20 cellular contexts compared by ENCODE assay signal in the genomic region with DNA sequence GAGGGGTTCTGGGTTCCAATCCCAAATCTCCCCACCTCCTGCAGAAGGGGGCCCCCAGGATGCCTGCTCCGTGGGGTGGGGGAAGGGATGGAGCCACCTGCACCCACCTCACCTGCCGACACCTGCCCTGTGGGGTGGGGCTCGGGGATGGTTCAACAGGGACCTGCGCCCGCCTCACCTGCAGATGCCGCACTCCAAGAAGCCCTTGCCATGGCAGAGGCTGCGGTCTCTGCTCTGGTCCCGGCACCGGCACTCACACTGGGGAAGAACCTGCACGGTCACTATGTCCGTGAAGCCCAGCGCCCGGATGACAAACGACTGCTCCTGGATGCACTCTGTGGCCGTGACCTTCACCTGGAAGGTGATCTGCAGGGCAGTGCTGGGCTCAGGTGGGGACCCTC. TPM values are rescaled to one million over a fixed set of nuclear protein-coding genes. Genes with fewer than 3 reads are reported as not detected.
DNase-seq lines count a peak whose midpoint lies in the region; ATAC-seq and TF ChIP-seq lines count a peak whose summit lies in the region.
"Had no signal": no experiment of that assay in that cellular context is flagged by ENCODE, and none has a peak within 500 bp of the region (broad histone marks: within the 10 kb centered on the region; RNA-seq: fewer than 3 reads in every experiment).

No MANE protein-coding gene starts in this region.

- H3K9me3 ChIP-seq in CD4-positive, alpha-beta T cell (ENCODE audit: control insufficient read depth, low read length): no peaks in the 10 kb centered on the region
- H3K9me3 ChIP-seq in SJSA1 (replicated peaks) (no peaks in the 10 kb centered on the region), right cardiac atrium (ENCODE audit: control insufficient read depth, low read length) (no peaks in the 10 kb centered on the region), neuronal stem cell (replicated peaks in 1 of 2; ENCODE audit: control insufficient read depth in 2 of 2, insufficient read depth in 1 of 2, low read depth in 1 of 2, low read length in 2 of 2) (peaks cover 0 to 3% of the 10 kb centered on the region in 2 donors)

- H3K9ac ChIP-seq in neuronal stem cell (ENCODE audit: low read depth, low read length, poor library complexity): no peak overlapping the region

- no peak overlapping the region for H3K4me2 ChIP-seq in neuronal stem cell (ENCODE audit: insufficient read depth, low read length, poor library complexity, severe bottlenecking)

- H4K91ac ChIP-seq in neuronal stem cell (ENCODE audit: low read depth, low read length, poor library complexity): no peak overlapping the region

- CTCF ChIA-PET in CD4-positive, alpha-beta T cell (lab: Charles Lee): interaction anchor here (0.8 to 5.3 kb wide), 5 partner anchors 16 to 48 kb away, joined by 3 to 56 read pairs (median 4); a partner anchor contains a TSS

- H3K4ac ChIP-seq in neuronal stem cell (ENCODE audit: low read length): no peak overlapping the region

- peak overlapping the region; percentile 46 for H2BK15ac ChIP-seq in neuronal stem cell (ENCODE audit: low read length)

- no peaks in the 10 kb centered on the region for H3K9me3 Mint-ChIP-seq in CD4-positive, alpha-beta T cell
- H3K9me3 Mint-ChIP-seq: CD8-positive, alpha-beta T cell; H9 had no signal

- intact Hi-C loops in CD4-positive, alpha-beta T cell (cut with DNase I, micrococcal nuclease): loop anchor here (1.0 to 2.0 kb wide), 3 partner anchors 19 to 91 kb away; no protein-coding TSS in a partner anchor
- intact Hi-C loops in right cardiac atrium (cut with DNase I): loop anchor here in 1 of 4 donors (5.0 kb wide), 1 partner anchor 41 kb away; no protein-coding TSS in a partner anchor

- H4K8ac ChIP-seq in neuronal stem cell (ENCODE audit: low read depth, low read length): no peak overlapping the region

- no peak overlapping the region for H2BK12ac ChIP-seq in neuronal stem cell (ENCODE audit: low read length)

- no peak overlapping the region for H2BK5ac ChIP-seq in neuronal stem cell (ENCODE audit: low read length)

- TF ChIP-seq CTCF in CD4-positive, alpha-beta T cell (IDR thresholded peaks at IDR 0.05): no peak
- TF ChIP-seq CTCF in foreskin fibroblast (IDR thresholded peaks at IDR 0.05; ENCODE audit: low read depth, low read length): no peak

- no peak overlapping the region for H3K18ac ChIP-seq in neuronal stem cell (ENCODE audit: low read length)

- no peaks in the 10 kb centered on the region for H3K27me3 Mint-ChIP-seq in CD4-positive, alpha-beta T cell

- no peak for DNase-seq in CD4-positive, alpha-beta T cell
- DNase-seq in SJSA1 (ENCODE audit: low read depth in 1 of 2, low spot score in 2 of 2): no peak
- DNase-seq in right cardiac atrium: peak; percentile 6 to 64 (median 41)
- DNase-seq in neuronal stem cell (ENCODE audit: low spot score): no peak
- no peak for DNase-seq in SK-N-DZ (ENCODE audit: low spot score)
- DNase-seq in foreskin fibroblast: no peak
- DNase-seq: ACHN; AML-193; Calu3; CD8-positive, alpha-beta T cell; GF-D8; H9; NCI-H1092 treated with DMSO at 0.1 percent for 48 hours; NCI-H146; NCI-H2029 treated with DMSO at 0.1 percent for 48 hours; NCI-H510A; NCI-H748 treated with DMSO at 0.1 percent for 48 hours; NK-92 treated with Interleukin-12 subunit alpha and Interleukin-12 subunit beta, amount 100 ng/mL, for 24 hours; SHP77 had no signal

- peak overlapping the region; percentile 85 for H3K23ac ChIP-seq in neuronal stem cell (ENCODE audit: low read depth, low read length, poor library complexity)

- ATAC-seq in CD4-positive, alpha-beta T cell (ENCODE audit: poor library complexity): no peak
- ATAC-seq in right cardiac atrium: no peak
- ATAC-seq in GM18520 (IDR thresholded peaks at IDR 0.05; ENCODE audit: unreplicated experiment): no peak
- ATAC-seq: CD8-positive, alpha-beta T cell had no signal

- H3K14ac ChIP-seq in neuronal stem cell (ENCODE audit: low read length): no peak overlapping the region

- H3K4me3 Mint-ChIP-seq in CD4-positive, alpha-beta T cell: no peak overlapping the region
- H3K4me3 Mint-ChIP-seq: CD8-positive, alpha-beta T cell; H9 had no signal

- no peaks in the 10 kb centered on the region for H3K27me3 ChIP-seq in CD4-positive, alpha-beta T cell (ENCODE audit: control insufficient read depth, insufficient read depth, low read length)
- H3K27me3 ChIP-seq in SJSA1 (replicated peaks) (no peaks in the 10 kb centered on the region), right cardiac atrium (ENCODE audit: control insufficient read depth, insufficient read depth) (no peaks in the 10 kb centered on the region), neuronal stem cell (ENCODE audit: control insufficient read depth in 3 of 3, insufficient read depth in 3 of 3, low read depth in 1 of 3, low read length in 3 of 3) (peaks cover 0 to 52% (median 0%) of the 10 kb centered on the region in 3 experiments)

- H2AK5ac ChIP-seq in neuronal stem cell (ENCODE audit: low read depth, low read length): no peak overlapping the region

- peaks cover 15% of the 10 kb centered on the region for H3K4me1 Mint-ChIP-seq in CD4-positive, alpha-beta T cell (ENCODE audit: low read depth)

- H3K27ac ChIP-seq in CD4-positive, alpha-beta T cell (ENCODE audit: low read depth, low read length): peak overlapping the region; percentile 39
- peak overlapping the region; percentile 85 for H3K27ac ChIP-seq in SJSA1
- H3K27ac ChIP-seq in right cardiac atrium (ENCODE audit: low read length): no peak overlapping the region
- no peak overlapping the region for H3K27ac ChIP-seq in neuronal stem cell (replicated peaks; ENCODE audit: low read length)

- H2BK120ac ChIP-seq in neuronal stem cell (ENCODE audit: low read depth, low read length): no peak overlapping the region

- peaks cover 42% of the 10 kb centered on the region for H3K4me1 ChIP-seq in SJSA1 (replicated peaks)
- no peaks in the 10 kb centered on the region for H3K4me1 ChIP-seq in right cardiac atrium (ENCODE audit: control insufficient read depth, insufficient read depth, low read length)
- H3K4me1 ChIP-seq in neuronal stem cell (ENCODE audit: control insufficient read depth in 2 of 2, insufficient read depth in 1 of 2, low read depth in 1 of 2, low read length in 2 of 2): peaks cover 0 to 1% of the 10 kb centered on the region in 2 donors

- no peak overlapping the region for H2AFZ ChIP-seq in neuronal stem cell (ENCODE audit: low read length)

- peak overlapping the region; percentile 50 for H3K4me3 ChIP-seq in SJSA1
- no peak overlapping the region for H3K4me3 ChIP-seq in right cardiac atrium (ENCODE audit: low read length)
- no peak overlapping the region for H3K4me3 ChIP-seq in neuronal stem cell (ENCODE audit: low read length in 2 of 2)
- no peak overlapping the region for H3K4me3 ChIP-seq in foreskin fibroblast (ENCODE audit: low read depth in 1 of 2, low read length in 2 of 2)

- peaks cover 63% of the 10 kb centered on the region for H3K36me3 Mint-ChIP-seq in CD4-positive, alpha-beta T cell (ENCODE audit: low read depth)

- H3K79me1 ChIP-seq in neuronal stem cell (ENCODE audit: low read depth, low read length): peaks cover 5% of the 10 kb centered on the region

- H3K36me3 ChIP-seq in SJSA1: peaks cover 59% of the 10 kb centered on the region
- no peaks in the 10 kb centered on the region for H3K36me3 ChIP-seq in neuronal stem cell (replicated peaks in 1 of 2; ENCODE audit: control insufficient read depth in 2 of 2, insufficient read depth in 2 of 2, low read length in 2 of 2)

- H3K27ac Mint-ChIP-seq in CD4-positive, alpha-beta T cell: no peak overlapping the region
- H3K27ac Mint-ChIP-seq: CD8-positive, alpha-beta T cell; H9 had no signal

- WGBS in right cardiac atrium: 88% methylated on average over 15 of the region's 15 CpGs
- WGBS in neuronal stem cell (ENCODE audit: extremely low coverage in 2 of 2, insufficient read length in 2 of 2, insufficient replicate concordance in 1 of 2), 2 donors: no CpG with 5 or more reads among the region's 15 CpGs

- POLR2A ChIA-PET in CD4-positive, alpha-beta T cell (lab: Charles Lee): interaction anchor here (0.7 to 4.6 kb wide), 6 partner anchors 9 to 95 kb away, joined by 3 to 17 read pairs (median 4); no protein-coding TSS in a partner anchor

RNA-seq across cellular contexts. Expression of a gene that starts 18.1 kb away (rescaled TPM):
- 10 to 100 TPM; 99.0 to 99.5 TPM for total RNA-seq in CD4-positive, alpha-beta T cell
- 403 and 590 TPM in 2 replicates for total RNA-seq in SJSA1 (2014; rRNA removed; shearing (Covaris generic))
- 100 to 1,000 TPM; 192 to 206 (median 197) TPM for total RNA-seq in right cardiac atrium
- polyA plus RNA-seq in right cardiac atrium: 172 TPM
- 134 TPM for polyA plus RNA-seq in neuronal stem cell (2013, experiment 1 of 2)
- polyA plus RNA-seq in neuronal stem cell (2013, experiment 2 of 2): 131 TPM
- 183 and 199 TPM in 2 replicates for polyA plus RNA-seq in SK-N-DZ (2014; cell fraction: cytosol; rRNA removed)
- polyA plus RNA-seq in SK-N-DZ (2014; cell fraction: nucleus; rRNA removed): 130 and 133 TPM in 2 replicates

RNA-seq across cellular contexts. Expression of a gene that starts 29.1 kb away (rescaled TPM):
- 100 to 1,000 TPM; 283 to 284 TPM for total RNA-seq in CD4-positive, alpha-beta T cell
- 116 and 120 TPM in 2 replicates for total RNA-seq in SJSA1 (2014; rRNA removed; shearing (Covaris generic))
- total RNA-seq in right cardiac atrium: 10 to 100 TPM; 19.1 to 46.5 (median 33.7) TPM
- polyA plus RNA-seq in right cardiac atrium: 11.9 TPM
- 0.06 TPM for polyA plus RNA-seq in neuronal stem cell (2013, experiment 1 of 2)
- polyA plus RNA-seq in neuronal stem cell (2013, experiment 2 of 2): 0.12 TPM
- polyA plus RNA-seq in SK-N-DZ (2014; cell fraction: cytosol; rRNA removed): 0.07 TPM in 1 of 2 replicates, not detected in the other
- polyA plus RNA-seq in SK-N-DZ (2014; cell fraction: nucleus; rRNA removed): 0.13 TPM in 1 of 2 replicates, not detected in the other

RNA-seq across cellular contexts. Expression of a gene that starts 48.2 kb away (rescaled TPM):
- 1 to 10 TPM; 7.7 to 9.1 TPM for total RNA-seq in CD4-positive, alpha-beta T cell
- total RNA-seq in SJSA1 (2014; rRNA removed; shearing (Covaris generic)): 25.5 and 31.6 TPM in 2 replicates
- 10 to 100 TPM; 19.2 to 26.5 (median 24.1) TPM for total RNA-seq in right cardiac atrium
- 25.1 TPM for polyA plus RNA-seq in right cardiac atrium
- polyA plus RNA-seq in neuronal stem cell (2013, experiment 1 of 2): 17.0 TPM
- polyA plus RNA-seq in neuronal stem cell (2013, experiment 2 of 2): 16.6 TPM
- 17.1 and 23.9 TPM in 2 replicates for polyA plus RNA-seq in SK-N-DZ (2014; cell fraction: cytosol; rRNA removed)
- 12.7 and 14.2 TPM in 2 replicates for polyA plus RNA-seq in SK-N-DZ (2014; cell fraction: nucleus; rRNA removed)

Comparison
In these comparisons a context has a peak if more than half of its experiments do, and no peak if none do; other contexts are left out.
1. DNase-seq: peak in right cardiac atrium (3 of 3); none in CD4-positive, alpha-beta T cell (0 of 10), SJSA1 (0 of 2), neuronal stem cell (single experiment), SK-N-DZ (single experiment) and foreskin fibroblast (0 of 2).
2. H3K27ac ChIP-seq: peak in CD4-positive, alpha-beta T cell (single experiment) and SJSA1 (single experiment); none in right cardiac atrium (single experiment) and neuronal stem cell (single experiment).